15 cellular contexts compared by ENCODE assay signal in the genomic region with DNA sequence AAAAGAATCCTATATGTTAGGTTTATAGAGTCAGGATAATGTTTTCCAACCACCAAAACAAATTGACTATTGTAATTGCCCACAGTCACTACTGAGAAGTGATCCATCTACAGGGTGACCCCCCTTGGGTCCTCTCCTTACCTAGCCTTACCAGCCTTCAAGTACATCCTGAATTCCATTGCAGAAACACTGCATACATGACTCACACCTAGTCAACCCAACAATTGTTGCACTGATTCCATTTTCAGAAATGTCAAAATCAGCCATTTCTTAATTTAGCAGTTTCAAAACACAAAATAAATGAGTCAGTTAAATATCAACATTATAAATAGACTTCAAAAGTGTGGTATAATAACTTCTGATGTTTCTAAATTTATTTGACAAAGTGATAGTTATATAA.
"Had no signal": no experiment of that assay in that cellular context is flagged by ENCODE, and none has a peak within 500 bp of the region (broad histone marks: within the 10 kb centered on the region; RNA-seq: fewer than 3 reads in every experiment).

No MANE protein-coding gene starts in this region.

- H2AFZ ChIP-seq: parathyroid adenoma had no signal

- H3K4me1 ChIP-seq: gastrocnemius medialis, tibial nerve had no signal

- H3K79me2 ChIP-seq: parathyroid adenoma had no signal

- H3K4me3 ChIP-seq: gastrocnemius medialis, lung, skin epidermis, tibial nerve had no signal

- DNase-seq: activated CD4-positive, alpha-beta T cell treated with anti-CD3 and anti-CD28 coated beads, Interleukin-2, amount 10 ng/mL, durations not matched to agents 24 days and 14 days; activated CD8-positive, alpha-beta memory T cell treated with anti-CD3 and anti-CD28 coated beads for 24 hours; activated naive CD4-positive, alpha-beta T cell treated with Interleukin-2 at 50 U/mL for 16 hours; activated naive CD8-positive, alpha-beta T cell treated with anti-CD3 and anti-CD28 coated beads, Interleukin-2, amount 50 U/mL, for 24 hours; cortex of kidney; effector memory CD4-positive, alpha-beta T cell; gastrocnemius medialis; naive B cell; retina; T-helper 1 cell had no signal

- H3K36me3 ChIP-seq: gastrocnemius medialis, tibial nerve had no signal

- ATAC-seq: activated naive CD8-positive, alpha-beta T cell treated with anti-CD3 and anti-CD28 coated beads, Interleukin-2, amount 50 U/mL, for 24 hours; gastrocnemius medialis; WTC11 had no signal

- H3K27me3 ChIP-seq: gastrocnemius medialis, tibial nerve had no signal

- H3K9ac ChIP-seq: parathyroid adenoma had no signal

- H3K9me3 ChIP-seq: gastrocnemius medialis, tibial nerve had no signal

- H3K27ac ChIP-seq: gastrocnemius medialis, parathyroid adenoma, skin epidermis, tibial nerve had no signal
